In the genomic region with DNA sequence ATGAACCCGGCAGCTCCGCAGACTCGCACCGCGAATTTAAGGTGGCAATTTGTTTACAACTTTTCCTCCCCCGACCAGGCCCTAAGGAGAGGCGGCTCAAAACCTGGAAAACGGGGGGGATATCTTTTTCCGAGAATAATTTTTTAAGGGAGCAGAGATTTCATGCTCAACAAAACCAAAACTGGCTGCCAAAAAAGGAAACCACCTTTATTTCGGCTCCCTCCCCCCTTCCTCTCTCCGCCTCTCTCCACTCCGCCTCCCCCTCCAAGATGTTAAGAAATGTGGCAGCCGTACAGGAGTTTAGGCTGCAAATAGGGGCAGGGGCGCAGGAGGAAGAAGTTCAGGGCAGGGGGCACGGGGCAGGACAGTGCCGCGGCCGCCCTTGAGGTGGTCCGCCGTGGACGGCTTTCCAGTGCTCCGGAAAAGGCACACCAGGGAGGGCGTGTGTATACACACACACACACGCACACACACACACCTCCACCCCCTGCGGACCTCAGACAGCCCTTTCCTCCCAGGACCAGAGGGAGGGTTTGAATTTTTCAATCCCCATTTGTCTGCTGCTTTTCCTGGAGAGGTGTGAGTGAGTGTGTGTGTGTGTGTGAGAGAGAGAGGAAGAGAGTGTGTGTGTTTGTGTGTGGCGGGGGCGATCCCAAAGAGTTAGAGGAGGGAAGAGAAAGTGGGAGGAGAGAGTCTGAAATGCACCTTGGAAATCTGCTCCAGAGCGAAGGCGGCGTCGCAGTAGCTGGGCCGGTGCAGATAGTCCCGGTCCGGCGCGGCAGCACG, we compare ENCODE assay signal across 8 cellular contexts. TPM values are rescaled to one million over a fixed set of nuclear protein-coding genes. Genes with fewer than 3 reads are reported as not detected.
DNase-seq lines count a peak whose midpoint lies in the region; ATAC-seq and TF ChIP-seq lines count a peak whose summit lies in the region.

No MANE protein-coding gene starts in this region.

- 0 to 1% methylated on average over 35 to 37 of the region's 37 CpGs for WGBS in lung, 2 donors

- peaks cover 0 to 2% of the 10 kb centered on the region in 2 donors for H3K27me3 ChIP-seq in duodenal mucosa (ENCODE audit: control insufficient read depth in 1 of 2, insufficient read depth in 2 of 2, low read length in 2 of 2)
- no peaks in the 10 kb centered on the region for H3K27me3 ChIP-seq in lung (ENCODE audit: control insufficient read depth, insufficient read depth)

- H3K9me3 ChIP-seq in duodenal mucosa (ENCODE audit: control insufficient read depth in 1 of 2, low read length in 2 of 2) = no peaks in the 10 kb centered on the region
- no peaks in the 10 kb centered on the region for H3K9me3 ChIP-seq in lung (ENCODE audit: control insufficient read depth in 2 of 2, insufficient read depth in 1 of 2, low read length in 1 of 2)

- DNase-seq in GM03348 (ENCODE audit: low spot score) (peak; percentile 63), NCI-H1105 treated with DMSO at 0.1 percent for 48 hours (lab: John Stamatoyannopoulos, UW) (peak; percentile 52), lung (ENCODE audit: low spot score) (peak; percentile 57), substantia nigra (lab: John Stamatoyannopoulos, UW) (peak in 39 of 49 donors; percentile 27 to 88 (median 60))
- DNase-seq in activated CD4-positive, alpha-beta T cell treated with anti-CD3 and anti-CD28 coated beads for 48 hours = peak; percentile 37

- H3K9ac ChIP-seq in duodenal mucosa (ENCODE audit: low read depth in 1 of 2, low read length in 2 of 2) = peak overlapping the region; percentile 66 to 85

- H3K27ac ChIP-seq in duodenal mucosa (ENCODE audit: low read depth, low read length) (peak overlapping the region; percentile 71), lung (ENCODE audit: low read depth in 1 of 2, low read length in 1 of 2) (peak overlapping the region; percentile 74 to 95), substantia nigra (ENCODE audit: low read depth, low read length, poor library complexity, severe bottlenecking) (peak overlapping the region; percentile 96)

- no peaks in the 10 kb centered on the region for H3K36me3 ChIP-seq in duodenal mucosa (ENCODE audit: control insufficient read depth in 1 of 2, insufficient read depth in 2 of 2, low read length in 2 of 2)
- H3K36me3 ChIP-seq in lung (ENCODE audit: control insufficient read depth in 2 of 2, insufficient read depth in 2 of 2, low read length in 2 of 2) = no peaks in the 10 kb centered on the region

- peaks cover 9 to 24% of the 10 kb centered on the region in 2 donors for H3K4me1 ChIP-seq in duodenal mucosa (ENCODE audit: control insufficient read depth in 1 of 2, insufficient read depth in 2 of 2, low read length in 2 of 2)
- H3K4me1 ChIP-seq in lung (ENCODE audit: control insufficient read depth in 2 of 2, insufficient read depth in 2 of 2, low read length in 2 of 2) = peaks cover 6 to 13% of the 10 kb centered on the region in 2 donors

- H3K4me3 ChIP-seq in duodenal mucosa (ENCODE audit: low read depth in 1 of 2, low read length in 2 of 2) (peak overlapping the region; percentile 75 to 88), lung (peak overlapping the region; percentile 83)

- TF ChIP-seq CTCF in lung (IDR thresholded peaks at IDR 0.05; ENCODE audit: control extremely low read depth, extremely low read depth) = no peak

- ATAC-seq in lung (ENCODE audit: insufficient read depth, low FRiP score) (peak; percentile 11), HG02798 (IDR thresholded peaks at IDR 0.05; ENCODE audit: poor library complexity, unreplicated experiment) (no peak), GM21447 (IDR thresholded peaks at IDR 0.05; ENCODE audit: unreplicated experiment) (no peak)

RNA-seq across cellular contexts. Expression of a gene that starts 9.1 kb away (rescaled TPM):
- total RNA-seq in lung = 10 to 100 TPM; 19.4 to 31.1 TPM
- polyA plus RNA-seq in lung = 1 to 10 TPM; 3.1 to 4.9 TPM
